ENCODE assay signal across 12 cellular contexts in genomic region chr20:62584671-62585512, GRCh38.
"Had no signal": no experiment of that assay in that cellular context is flagged by ENCODE, and none has a peak within 500 bp of the region (broad histone marks: within the 10 kb centered on the region; RNA-seq: fewer than 3 reads in every experiment).

No MANE protein-coding gene starts in this region.

- ATAC-seq: activated CD4-positive, CD25-positive, alpha-beta regulatory T cell treated with anti-CD3 and anti-CD28 coated beads, Interleukin-2, amount 50 U/mL, for 24 hours; activated CD8-positive, alpha-beta T cell treated with anti-CD3 and anti-CD28 coated beads, Interleukin-2, amount 10 ng/mL, durations not matched to agents 7 days and 5 days; heart left ventricle; left lung had no signal

- H3K4me3 ChIP-seq: colonic mucosa, heart left ventricle, left lung, uterus had no signal

- H3K4me1 ChIP-seq: colonic mucosa, uterus had no signal

- H3K27ac ChIP-seq: colonic mucosa, heart left ventricle, left lung, uterus had no signal

- H3K9me3 ChIP-seq: colonic mucosa, heart left ventricle, left lung, uterus had no signal

- DNase-seq: activated CD8-positive, alpha-beta memory T cell treated with anti-CD3 and anti-CD28 coated beads, Interleukin-2, amount 50 U/mL, for 48 hours; activated CD8-positive, alpha-beta T cell treated with anti-CD3 and anti-CD28 coated beads, Interleukin-2, amount 10 ng/mL, durations not matched to agents 7 days and 5 days; activated naive CD4-positive, alpha-beta T cell treated with anti-CD3 and anti-CD28 coated beads, Interleukin-2, amount 10 ng/mL, durations not matched to agents 7 days and 5 days; colonic mucosa; foreskin melanocyte; islet precursor cell; left lung; stimulated activated CD4-positive, alpha-beta T cell treated with anti-CD3 and anti-CD28 coated beads, Interleukin-4, amount 100 ng/mL, for 1 hour; uterus had no signal

- FAIRE-seq: TTC549 had no signal

- H3K36me3 ChIP-seq: colonic mucosa, heart left ventricle, left lung, uterus had no signal
